ENCODE assay signal across 15 cellular contexts in genomic region chr10:88272186-88272585, GRCh38.
DNase-seq lines count a peak whose midpoint lies in the region; ATAC-seq, FAIRE-seq and TF ChIP-seq lines count a peak whose summit lies in the region.
"Had no signal": no experiment of that assay in that cellular context is flagged by ENCODE, and none has a peak within 500 bp of the region (broad histone marks: within the 10 kb centered on the region; RNA-seq: fewer than 3 reads in every experiment).

No MANE protein-coding gene starts in this region.

- H3K4me3 Mint-ChIP-seq in activated CD4-positive, alpha-beta T cell treated with anti-CD3 and anti-CD28 coated beads, Interleukin-2, amount 10 ng/mL, durations not matched to agents 7 days and 5 days: no peak overlapping the region
- no peak overlapping the region for H3K4me3 Mint-ChIP-seq in activated naive CD8-positive, alpha-beta T cell treated with anti-CD3 and anti-CD28 coated beads for 36 hours
- H3K4me3 Mint-ChIP-seq in osteocyte (ENCODE audit: unreplicated experiment): no peak overlapping the region
- H3K4me3 Mint-ChIP-seq: activated naive CD4-positive, alpha-beta T cell treated with anti-CD3 and anti-CD28 coated beads for 36 hours had no signal

- peak; percentile 85 for FAIRE-seq in GM19239 (lab: Jason Lieb, UNC)

- peaks cover 14% of the 10 kb centered on the region for H3K27me3 Mint-ChIP-seq in activated CD4-positive, alpha-beta T cell treated with anti-CD3 and anti-CD28 coated beads, Interleukin-2, amount 10 ng/mL, durations not matched to agents 7 days and 5 days
- H3K27me3 Mint-ChIP-seq in activated naive CD8-positive, alpha-beta T cell treated with anti-CD3 and anti-CD28 coated beads for 36 hours: no peaks in the 10 kb centered on the region
- H3K27me3 Mint-ChIP-seq in osteocyte (ENCODE audit: unreplicated experiment): no peaks in the 10 kb centered on the region
- H3K27me3 Mint-ChIP-seq: CD4-positive, alpha-beta memory T cell had no signal

- peaks cover 45% of the 10 kb centered on the region for H3K4me1 Mint-ChIP-seq in activated CD4-positive, alpha-beta T cell treated with anti-CD3 and anti-CD28 coated beads, Interleukin-2, amount 10 ng/mL, durations not matched to agents 7 days and 5 days
- H3K4me1 Mint-ChIP-seq in activated naive CD8-positive, alpha-beta T cell treated with anti-CD3 and anti-CD28 coated beads for 36 hours: peaks cover 35% of the 10 kb centered on the region
- H3K4me1 Mint-ChIP-seq in osteocyte (ENCODE audit: unreplicated experiment): peaks cover 25% of the 10 kb centered on the region

- CTCF ChIA-PET in activated CD4-positive, alpha-beta T cell treated with anti-CD3 and anti-CD28 coated beads, Interleukin-2, amount 10 ng/mL, durations not matched to agents 7 days and 5 days (lab: Charles Lee): interaction anchor here (0.9 kb wide), 1 partner anchor 125 kb away, joined by 3 read pairs; no protein-coding TSS in a partner anchor

- ATAC-seq in HG03139 (IDR thresholded peaks at IDR 0.05; ENCODE audit: unreplicated experiment): no peak
- no peak for ATAC-seq in HG03280 (IDR thresholded peaks at IDR 0.05; ENCODE audit: unreplicated experiment)

- peaks cover 8% of the 10 kb centered on the region for H3K9me3 Mint-ChIP-seq in activated CD4-positive, alpha-beta T cell treated with anti-CD3 and anti-CD28 coated beads, Interleukin-2, amount 10 ng/mL, durations not matched to agents 7 days and 5 days
- peaks cover 2% of the 10 kb centered on the region for H3K9me3 Mint-ChIP-seq in activated naive CD8-positive, alpha-beta T cell treated with anti-CD3 and anti-CD28 coated beads for 36 hours
- H3K9me3 Mint-ChIP-seq in osteocyte (ENCODE audit: unreplicated experiment): no peaks in the 10 kb centered on the region
- H3K9me3 Mint-ChIP-seq: CD4-positive, alpha-beta memory T cell had no signal

- POLR2A ChIA-PET in activated CD4-positive, alpha-beta T cell treated with anti-CD3 and anti-CD28 coated beads, Interleukin-2, amount 10 ng/mL, durations not matched to agents 7 days and 5 days (lab: Charles Lee): no interaction called here

- DNase-seq in activated CD4-positive, alpha-beta T cell treated with anti-CD3 and anti-CD28 coated beads, Interleukin-2, amount 10 ng/mL, durations not matched to agents 7 days and 5 days: no peak
- no peak for DNase-seq in activated CD4-positive, alpha-beta T cell treated with anti-CD3 and anti-CD28 coated beads, Interleukin-2, amount 50 U/mL, for 1 hour
- DNase-seq in GM19239 (ENCODE audit: insufficient read length, low spot score) (no peak), osteocyte (ENCODE audit: extremely low spot score, unreplicated experiment) (no peak), T-helper 9 cell (no peak)
- no peak for DNase-seq in activated naive CD8-positive, alpha-beta T cell treated with anti-CD3 and anti-CD28 coated beads for 36 hours
- DNase-seq: dorsolateral prefrontal cortex; NCI-H1930; stimulated activated naive CD4-positive, alpha-beta T cell treated with Interleukin-2 at 50 U/mL for 16 hours; SW 1271; upper lobe of left lung had no signal

- no peak for TF ChIP-seq CTCF in osteocyte (IDR thresholded peaks at IDR 0.05)

- H3K27ac Mint-ChIP-seq in activated CD4-positive, alpha-beta T cell treated with anti-CD3 and anti-CD28 coated beads, Interleukin-2, amount 10 ng/mL, durations not matched to agents 7 days and 5 days: peak overlapping the region; percentile 86
- H3K27ac Mint-ChIP-seq in activated naive CD8-positive, alpha-beta T cell treated with anti-CD3 and anti-CD28 coated beads for 36 hours: peak overlapping the region; percentile 90
- peak overlapping the region; percentile 38 for H3K27ac Mint-ChIP-seq in osteocyte (ENCODE audit: unreplicated experiment)

- H3K36me3 Mint-ChIP-seq in activated CD4-positive, alpha-beta T cell treated with anti-CD3 and anti-CD28 coated beads, Interleukin-2, amount 10 ng/mL, durations not matched to agents 7 days and 5 days (ENCODE audit: low read depth): peaks cover 10% of the 10 kb centered on the region
- no peaks in the 10 kb centered on the region for H3K36me3 Mint-ChIP-seq in activated naive CD8-positive, alpha-beta T cell treated with anti-CD3 and anti-CD28 coated beads for 36 hours
- no peaks in the 10 kb centered on the region for H3K36me3 Mint-ChIP-seq in osteocyte (ENCODE audit: unreplicated experiment)
- H3K36me3 Mint-ChIP-seq: CD4-positive, alpha-beta memory T cell had no signal

Comparison
In these comparisons a context has a peak if more than half of its experiments do, and no peak if none do; other contexts are left out.
1. H3K27ac Mint-ChIP-seq: peak in every context shown above with its lines; median percentile 90 in activated naive CD8-positive, alpha-beta T cell treated with anti-CD3 and anti-CD28 coated beads for 36 hours; 86 in activated CD4-positive, alpha-beta T cell treated with anti-CD3 and anti-CD28 coated beads, Interleukin-2, amount 10 ng/mL, durations not matched to agents 7 days and 5 days; 38 in osteocyte.